Comparison of ENCODE assay signal across 9 cellular contexts in the genomic region with DNA sequence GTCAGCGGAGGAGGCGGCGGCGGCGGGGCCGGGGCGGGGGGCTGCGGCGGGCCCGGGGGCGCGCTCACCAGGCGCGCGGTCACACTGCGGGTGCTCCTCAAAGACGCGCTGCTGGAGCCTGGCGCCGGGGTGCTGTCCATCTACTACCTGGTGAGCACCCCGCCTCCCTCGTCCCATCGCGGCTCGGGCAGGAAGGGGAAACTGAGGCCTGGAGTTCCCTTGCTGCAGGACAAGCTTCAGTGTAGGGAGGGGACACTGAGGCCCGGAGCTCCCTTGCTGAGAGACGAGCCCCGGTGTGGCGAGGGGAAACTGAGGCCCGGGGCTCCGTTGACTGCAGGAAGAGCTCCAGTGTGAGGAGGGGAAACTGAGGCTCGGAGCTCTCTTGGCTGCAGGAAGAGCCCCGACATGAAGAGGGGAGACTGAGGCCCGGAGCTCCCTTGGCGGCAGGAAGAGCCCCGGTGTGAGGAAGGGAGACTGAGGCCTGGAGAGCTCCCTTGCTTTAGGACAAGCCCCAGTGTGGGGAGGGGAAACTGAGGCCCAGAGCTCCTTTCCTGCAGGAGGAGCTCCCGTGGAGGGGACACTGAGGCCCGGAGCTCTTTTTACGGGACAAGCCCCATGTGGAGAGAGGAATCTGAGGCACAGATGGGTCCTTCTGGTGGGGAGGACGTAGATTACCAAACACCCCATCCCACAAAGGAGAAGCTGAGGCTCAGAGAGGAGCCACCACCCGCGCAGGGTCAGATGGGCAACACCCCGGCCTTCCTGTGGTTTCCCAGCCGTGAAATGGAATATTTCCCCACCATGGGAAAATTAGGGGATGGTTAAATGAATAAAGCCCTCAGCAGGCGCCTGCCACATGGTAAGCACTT. TPM values are rescaled to one million over a fixed set of nuclear protein-coding genes. Genes with fewer than 3 reads are reported as not detected.
DNase-seq lines count a peak whose midpoint lies in the region; ATAC-seq and TF ChIP-seq lines count a peak whose summit lies in the region.
"Had no signal": no experiment of that assay in that cellular context is flagged by ENCODE, and none has a peak within 500 bp of the region (broad histone marks: within the 10 kb centered on the region; RNA-seq: fewer than 3 reads in every experiment).

No MANE protein-coding gene starts in this region.

- TF ChIP-seq EP300 in stomach (IDR thresholded peaks at IDR 0.05) = no peak

- peak overlapping the region; percentile 88 to 96 (median 96) for H3K27ac ChIP-seq in stomach

- peaks cover 3 to 33% (median 18%) of the 10 kb centered on the region in 4 donors for H3K36me3 ChIP-seq in stomach

- TF ChIP-seq CTCF in WI38 (IDR thresholded peaks at IDR 0.05; ENCODE audit: low read depth, low read length) (no peak), stomach (IDR thresholded peaks at IDR 0.05) (no peak)

- WGBS in stomach, 5 donors = 24 to 63% (median 28%) methylated on average over 20 to 45 of the region's 45 CpGs

- ATAC-seq in HG03045 (IDR thresholded peaks at IDR 0.05; ENCODE audit: unreplicated experiment) (peak; percentile 6), HG02763 (IDR thresholded peaks at IDR 0.05; ENCODE audit: unreplicated experiment) (no peak)

- no peaks in the 10 kb centered on the region for H3K9me3 ChIP-seq in stomach

- no peak for DNase-seq in stomach
- DNase-seq in NCI-H1092 treated with DMSO at 0.1 percent for 48 hours (lab: John Stamatoyannopoulos, UW) = no peak
- DNase-seq in NCI-H128 (lab: John Stamatoyannopoulos, UW; ENCODE audit: unreplicated experiment) = no peak
- no peak for DNase-seq in NCI-H82 treated with DMSO at 0.1 percent for 48 hours (lab: John Stamatoyannopoulos, UW; ENCODE audit: unreplicated experiment)

- H3K27me3 ChIP-seq in stomach = no peaks in the 10 kb centered on the region

- peak overlapping the region; percentile 75 for H3K4me3 ChIP-seq in WI38 (ENCODE audit: low read depth, low read length)
- peak overlapping the region; percentile 17 for H3K4me3 ChIP-seq in iPS-11a (ENCODE audit: low read depth, low read length)
- H3K4me3 ChIP-seq in stomach = peak overlapping the region; percentile 63 to 85 (median 76)

- no peak for TF ChIP-seq POLR2A in stomach (IDR thresholded peaks at IDR 0.05)

- intact Hi-C loops in stomach (cut with DNase I; ENCODE audit: low total_unique reads) = no loop called here

- H3K4me1 ChIP-seq in stomach = peaks cover 10 to 30% (median 25%) of the 10 kb centered on the region in 4 donors

RNA-seq across cellular contexts. Expression of a gene that starts 0.7 kb away (rescaled TPM):
- 10 to 100 TPM in 2 of 5 donors, 1 to 10 TPM in 3; 2.2 to 24.5 (median 8.3) TPM for total RNA-seq in stomach
- polyA plus RNA-seq in stomach = 10 to 100 TPM; 20.4 to 25.0 (median 22.0) TPM

RNA-seq across cellular contexts. Expression of a gene that starts 5.5 kb away (rescaled TPM):
- total RNA-seq in stomach = 100 to 1,000 TPM in 1 of 5 donors, 10 to 100 TPM in 3, not detected in 1; 20.7 to 250 (median 35.1) TPM
- 10 to 100 TPM; 32.7 to 70.8 (median 52.4) TPM for polyA plus RNA-seq in stomach

RNA-seq across cellular contexts. Expression of a gene that starts 39.7 kb away (rescaled TPM):
- 10 to 100 TPM in 1 of 5 donors, 1 to 10 TPM in 2, not detected in 2; 1.1 to 12.5 (median 2.3) TPM for total RNA-seq in stomach
- 1 to 10 TPM in 1 of 3 donors, under 1 TPM in 1, not detected in 1; 0.31 to 1.3 TPM for polyA plus RNA-seq in stomach

RNA-seq across cellular contexts. Expression of a gene that starts 41.9 kb away (rescaled TPM):
- total RNA-seq in stomach = 1 to 10 TPM in 1 of 5 donors, not detected in 4; 1.1 TPM
- polyA plus RNA-seq in stomach = under 1 TPM in 1 of 3 donors, not detected in 2; 0.55 TPM
- total RNA-seq: SK-MEL-5 had no signal

RNA-seq across cellular contexts. Expression of a gene that starts 56.3 kb away (rescaled TPM):
- 100 to 1,000 TPM in 1 of 5 donors, 10 to 100 TPM in 4; 14.8 to 111 (median 26.3) TPM for total RNA-seq in stomach
- polyA plus RNA-seq in stomach = 10 to 100 TPM; 44.9 to 48.5 (median 46.0) TPM

Comparison
In these comparisons a context has a peak if more than half of its experiments do, and no peak if none do; other contexts are left out.
1. H3K4me3 ChIP-seq: peak in every context shown above with its lines; median percentile 76 in stomach; 75 in WI38; 17 in iPS-11a.